ENCODE assay signal across 1 cellular context in genomic region chr21:46111857-46112730, GRCh38.
TF ChIP-seq lines count a peak whose summit lies in the region.

No MANE protein-coding gene starts in this region.

TF ChIP-seq in HepG2, 621 proteins besides CTCF, POLR2A, EP300 and RAD21:
- TF ChIP-seq SOX5 (CRISPR knock-in tag; IDR thresholded peaks at IDR 0.05; ENCODE audit: borderline replicate concordance) (no peak), KLF12 (CRISPR knock-in tag; IDR thresholded peaks at IDR 0.05; ENCODE audit: borderline replicate concordance) (no peak), HIVEP1 (CRISPR knock-in tag; IDR thresholded peaks at IDR 0.05) (no peak), SAFB2 (CRISPR knock-in tag; IDR thresholded peaks at IDR 0.05; ENCODE audit: borderline replicate concordance, low read depth) (no peak), ZNF350 (CRISPR knock-in tag; IDR thresholded peaks at IDR 0.05; ENCODE audit: borderline replicate concordance, low read depth) (no peak), SRY (CRISPR knock-in tag; IDR thresholded peaks at IDR 0.05) (no peak), ZBTB7A (CRISPR knock-in tag; IDR thresholded peaks at IDR 0.05) (no peak), ASH2L (IDR thresholded peaks at IDR 0.05; ENCODE audit: insufficient read length, low read depth, low read length) (no peak)
